Comparison of ENCODE assay signal across 1 cellular context in the genomic region with DNA sequence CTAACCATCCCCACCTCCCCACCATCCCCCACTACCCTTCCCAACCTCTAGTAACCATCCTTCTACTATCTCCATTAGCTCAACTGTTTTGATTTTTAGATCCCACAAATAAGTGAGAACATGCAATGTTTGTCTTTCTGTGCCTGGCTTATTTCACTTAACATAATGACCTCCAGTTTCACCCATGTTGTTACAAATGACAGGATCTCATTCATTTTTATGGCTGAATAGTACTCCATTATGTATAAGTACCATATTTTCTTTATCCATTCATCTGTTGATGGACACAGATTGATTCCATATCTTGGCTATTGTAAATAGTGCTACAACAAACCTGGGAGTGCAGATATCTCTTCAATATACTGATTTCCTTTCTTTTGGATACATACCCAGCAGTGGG.
TF ChIP-seq lines count a peak whose summit lies in the region.

No MANE protein-coding gene starts in this region.

TF ChIP-seq in K562, 482 proteins besides CTCF, POLR2A, EP300 and RAD21:
- peak; percentile 6 for TF ChIP-seq ZNF146 (CRISPR knock-in tag; IDR thresholded peaks at IDR 0.05; ENCODE audit: unreplicated experiment)
